10 cellular contexts compared by ENCODE assay signal in genomic region chr19:42752246-42752645, GRCh38. TPM values are rescaled to one million over a fixed set of nuclear protein-coding genes. Genes with fewer than 3 reads are reported as not detected.
"Had no signal": no experiment of that assay in that cellular context is flagged by ENCODE, and none has a peak within 500 bp of the region (broad histone marks: within the 10 kb centered on the region; RNA-seq: fewer than 3 reads in every experiment).

No MANE protein-coding gene starts in this region.

RNA-seq across cellular contexts. Expression of gene PSG3, which starts 12.0 kb away (rescaled TPM):
- total RNA-seq: OCI-LY7, PC-3, PC-9, Peyer's patch, Right ventricle myocardium inferior, Right ventricle myocardium superior, RPMI7951, SJCRH30, SJSA1, SK-MEL-5 had no signal

RNA-seq across cellular contexts. Expression of gene PSG8, which starts 13.2 kb away (rescaled TPM):
- total RNA-seq: OCI-LY7, PC-3, Peyer's patch, Right ventricle myocardium inferior, Right ventricle myocardium superior, RPMI7951, SJCRH30, SJSA1 had no signal
